23 cellular contexts compared by ENCODE assay signal in the genomic region with DNA sequence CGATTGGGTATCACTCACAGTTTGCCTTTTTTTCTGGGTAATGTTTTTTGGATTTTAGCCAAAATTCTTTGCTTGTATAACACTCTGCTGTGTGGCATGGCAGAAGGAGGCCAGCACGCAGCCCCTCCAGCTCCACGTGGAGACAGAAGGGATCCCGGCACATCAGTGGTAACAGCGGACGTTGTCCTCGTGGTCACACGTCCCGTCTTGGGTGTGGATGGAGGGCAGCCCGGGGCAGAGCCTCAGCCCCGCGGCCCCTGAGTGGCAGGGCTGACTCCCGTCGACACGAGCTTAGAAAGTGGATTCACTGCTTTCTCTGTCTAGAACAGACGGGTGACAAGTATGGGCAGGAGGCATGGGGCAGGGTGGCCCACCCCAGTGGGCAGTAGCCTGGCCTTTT.
DNase-seq lines count a peak whose midpoint lies in the region; ATAC-seq and TF ChIP-seq lines count a peak whose summit lies in the region.
"Had no signal": no experiment of that assay in that cellular context is flagged by ENCODE, and none has a peak within 500 bp of the region (broad histone marks: within the 10 kb centered on the region; RNA-seq: fewer than 3 reads in every experiment).

No MANE protein-coding gene starts in this region.

- no peak for ATAC-seq in GM23338
- ATAC-seq: PC-3 had no signal

- H3K36me3 Mint-ChIP-seq in endodermal cell (ENCODE audit: low read depth) (peaks cover 30% of the 10 kb centered on the region), GM23338 (ENCODE audit: low read depth) (peaks cover 36% of the 10 kb centered on the region)

- H3K4me3 ChIP-seq in endodermal cell (ENCODE audit: low read length) (no peak overlapping the region), GM23338 (no peak overlapping the region)
- H3K4me3 ChIP-seq: GM23248 had no signal

- TF ChIP-seq CTCF in endodermal cell (conservative IDR thresholded peaks at IDR 0.05) (no peak), GM23338 (conservative IDR thresholded peaks at IDR 0.05; ENCODE audit: low read depth in 2 of 2) (no peak)

- no peaks in the 10 kb centered on the region; the same call in 1 of the 2 replicates for H4K20me1 ChIP-seq in GM23338 (replicated peaks; ENCODE audit: insufficient read depth)

- no peak for TF ChIP-seq EP300 in Ishikawa (IDR thresholded peaks at IDR 0.05; ENCODE audit: borderline replicate concordance)

- no peaks in the 10 kb centered on the region for H3F3A ChIP-seq in GM23338 (replicated peaks; ENCODE audit: low read depth)

- H3K4me2 ChIP-seq in GM23338: no peak overlapping the region
- H3K4me2 ChIP-seq: KMS-11, SK-N-SH had no signal

- H3K36me3 ChIP-seq in endodermal cell (ENCODE audit: control insufficient read depth, insufficient read depth, low read length): peaks cover 25% of the 10 kb centered on the region
- H3K36me3 ChIP-seq in GM23338 (ENCODE audit: insufficient read depth): no peaks in the 10 kb centered on the region; the same call in 1 of the 2 replicates

- DNase-seq in DMS 273 (lab: John Stamatoyannopoulos, UW; ENCODE audit: unreplicated experiment) (peak; percentile 23), DMS 273 treated with DMSO at 0.1 percent for 48 hours (lab: John Stamatoyannopoulos, UW) (no peak), endodermal cell (no peak), superior temporal gyrus (ENCODE audit: extremely low spot score) (peak; percentile 54), GM23338 (ENCODE audit: low spot score) (no peak), NCI-H524 treated with DMSO at 0.1 percent for 48 hours (lab: John Stamatoyannopoulos, UW) (no peak)
- DNase-seq: Calu3, GM23248, H9, HFFc6, NCI-H1092, NCI-H1417 treated with DMSO at 0.1 percent for 48 hours, NCI-H1694 treated with DMSO at 0.1 percent for 48 hours, NCI-H2081, NCI-H2171, NCI-H226, NCI-H510A, PC-3, SK-N-SH had no signal

- no peak overlapping the region for H3K9ac ChIP-seq in endodermal cell (ENCODE audit: extremely low read depth, low read length, poor library complexity, severe bottlenecking)
- H3K9ac ChIP-seq: GM23248, KMS-11, SK-N-SH had no signal

- TF ChIP-seq RAD21 in Ishikawa (IDR thresholded peaks at IDR 0.05; ENCODE audit: low read depth): no peak

- no peaks in the 10 kb centered on the region for H3K9me2 ChIP-seq in GM23338 (ENCODE audit: insufficient read depth)
- H3K9me2 ChIP-seq: SK-N-SH had no signal

- no peaks in the 10 kb centered on the region for H3K4me1 Mint-ChIP-seq in endodermal cell
- no peaks in the 10 kb centered on the region for H3K4me1 Mint-ChIP-seq in GM23338
- H3K4me1 Mint-ChIP-seq: H9 had no signal

- H3K9me3 ChIP-seq in endodermal cell (ENCODE audit: control insufficient read depth, low read length): no peaks in the 10 kb centered on the region
- H3K9me3 ChIP-seq: SK-N-SH had no signal

- H3K27ac ChIP-seq in endodermal cell (ENCODE audit: low read depth, low read length): no peak overlapping the region
- no peak overlapping the region for H3K27ac ChIP-seq in GM23338 (ENCODE audit: low read depth)
- H3K27ac ChIP-seq: 22Rv1, GM23248, KMS-11 had no signal

- H3K4me3 Mint-ChIP-seq in endodermal cell (no peak overlapping the region), GM23338 (no peak overlapping the region)
- H3K4me3 Mint-ChIP-seq: B cell, H9, HFFc6 had no signal

- no peak overlapping the region for H2AFZ ChIP-seq in GM23338
- H2AFZ ChIP-seq: GM23248 had no signal

- no peaks in the 10 kb centered on the region for H3K79me2 ChIP-seq in GM23338 (replicated peaks; ENCODE audit: insufficient read depth)

- H3K27me3 Mint-ChIP-seq in endodermal cell (ENCODE audit: insufficient read depth): no peaks in the 10 kb centered on the region
- peaks cover 21% of the 10 kb centered on the region for H3K27me3 Mint-ChIP-seq in GM23338 (ENCODE audit: insufficient read depth, low read depth, poor library complexity)
- H3K27me3 Mint-ChIP-seq: B cell had no signal

- peak overlapping the region; percentile 21 for H3K27ac Mint-ChIP-seq in endodermal cell
- no peak overlapping the region for H3K27ac Mint-ChIP-seq in GM23338
- H3K27ac Mint-ChIP-seq: B cell, HFFc6 had no signal

- WGBS in endodermal cell (ENCODE audit: insufficient coverage in 1 of 2, insufficient read length in 1 of 2), 2 experiments: 92 to 97% methylated on average over 6 to 16 of the region's 16 CpGs

- H3K9me3 Mint-ChIP-seq in endodermal cell (no peaks in the 10 kb centered on the region), GM23338 (no peaks in the 10 kb centered on the region; the same call in 2 of the 3 replicates)
- H3K9me3 Mint-ChIP-seq: H9, HFFc6 had no signal

- H3K4me1 ChIP-seq in endodermal cell (ENCODE audit: control insufficient read depth, insufficient read depth, low read length) (no peaks in the 10 kb centered on the region), GM23338 (ENCODE audit: insufficient read depth) (no peaks in the 10 kb centered on the region)

- no peaks in the 10 kb centered on the region for H3K27me3 ChIP-seq in endodermal cell (ENCODE audit: control insufficient read depth, insufficient read depth, low read length, poor library complexity, severe bottlenecking)
- no peaks in the 10 kb centered on the region for H3K27me3 ChIP-seq in GM23338 (ENCODE audit: insufficient read depth)

TF ChIP-seq in Ishikawa, 13 proteins besides CTCF, POLR2A, EP300 and RAD21:
- no peak for TF ChIP-seq TCF12 (IDR thresholded peaks at IDR 0.05; ENCODE audit: low read depth)
- 0 out of 2 replicates have a peak, but pooled peaks have one; percentile 11 for TF ChIP-seq NFIC (IDR thresholded peaks at IDR 0.05)
- TF ChIP-seq ZBTB7A (IDR thresholded peaks at IDR 0.05; ENCODE audit: low read depth): no peak
- TF ChIP-seq EGR1 (IDR thresholded peaks at IDR 0.05): no peak

TF ChIP-seq in GM23338, 12 proteins besides CTCF, POLR2A, EP300 and RAD21 (continues in another document):
- TF ChIP-seq POLR2AphosphoS5 (IDR thresholded peaks at IDR 0.05; ENCODE audit: low read depth): no peak
- TF ChIP-seq CREB1 (CRISPR knock-in tag; IDR thresholded peaks at IDR 0.05; ENCODE audit: low read depth): no peak
- no peak for TF ChIP-seq ZNF114 (CRISPR knock-in tag; IDR thresholded peaks at IDR 0.05)
- TF ChIP-seq, protein P1, sequence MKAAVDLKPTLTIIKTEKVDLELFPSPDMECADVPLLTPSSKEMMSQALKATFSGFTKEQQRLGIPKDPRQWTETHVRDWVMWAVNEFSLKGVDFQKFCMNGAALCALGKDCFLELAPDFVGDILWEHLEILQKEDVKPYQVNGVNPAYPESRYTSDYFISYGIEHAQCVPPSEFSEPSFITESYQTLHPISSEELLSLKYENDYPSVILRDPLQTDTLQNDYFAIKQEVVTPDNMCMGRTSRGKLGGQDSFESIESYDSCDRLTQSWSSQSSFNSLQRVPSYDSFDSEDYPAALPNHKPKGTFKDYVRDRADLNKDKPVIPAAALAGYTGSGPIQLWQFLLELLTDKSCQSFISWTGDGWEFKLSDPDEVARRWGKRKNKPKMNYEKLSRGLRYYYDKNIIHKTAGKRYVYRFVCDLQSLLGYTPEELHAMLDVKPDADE (IDR thresholded peaks at IDR 0.05): no peak
- no peak for TF ChIP-seq EZH2 (IDR thresholded peaks at IDR 0.05; ENCODE audit: low read depth, unreplicated experiment)
- TF ChIP-seq NANOG (IDR thresholded peaks at IDR 0.05; ENCODE audit: borderline replicate concordance): no peak

Comparison
In these comparisons a context has a peak if more than half of its experiments do, and no peak if none do; other contexts are left out.
1. DNase-seq: peak in DMS 273 (single experiment) and superior temporal gyrus (single experiment); none in DMS 273 treated with DMSO at 0.1 percent for 48 hours (single experiment), endodermal cell (single experiment), GM23338 (single experiment) and NCI-H524 treated with DMSO at 0.1 percent for 48 hours (single experiment).